ENCODE assay signal across 1 cellular context in genomic region chr2:177348735-177349693, GRCh38.
TF ChIP-seq lines count a peak whose summit lies in the region.

No MANE protein-coding gene starts in this region.

TF ChIP-seq in HepG2, 621 proteins besides CTCF, POLR2A, EP300 and RAD21 (continued from another document and continues in another):
- TF ChIP-seq ZNF225 (CRISPR knock-in tag; IDR thresholded peaks at IDR 0.05) (no peak), ZNF317 (CRISPR knock-in tag; IDR thresholded peaks at IDR 0.05) (no peak), PBX2 (CRISPR knock-in tag; IDR thresholded peaks at IDR 0.05) (no peak), ZNF740 (CRISPR knock-in tag; IDR thresholded peaks at IDR 0.05) (no peak), ZIK1 (CRISPR knock-in tag; IDR thresholded peaks at IDR 0.05; ENCODE audit: borderline replicate concordance, low read depth) (peak; percentile 33; the same call in 1 of the 2 replicates), ZBTB43 (CRISPR knock-in tag; conservative IDR thresholded peaks at IDR 0.05) (no peak), HIC2 (CRISPR knock-in tag; IDR thresholded peaks at IDR 0.05; ENCODE audit: low read depth) (no peak), SETDB1 (CRISPR knock-in tag; IDR thresholded peaks at IDR 0.05; ENCODE audit: borderline replicate concordance) (no peak), ZBTB44 (CRISPR knock-in tag; IDR thresholded peaks at IDR 0.05) (no peak), BCL6 (CRISPR knock-in tag; IDR thresholded peaks at IDR 0.05) (peak; percentile 20; the same call in 1 of the 2 replicates), TRAFD1 (CRISPR knock-in tag; IDR thresholded peaks at IDR 0.05; ENCODE audit: borderline replicate concordance) (no peak), E2F2 (CRISPR knock-in tag; IDR thresholded peaks at IDR 0.05; ENCODE audit: borderline replicate concordance) (no peak), ZNF275 (CRISPR knock-in tag; IDR thresholded peaks at IDR 0.05; ENCODE audit: borderline replicate concordance) (0 out of 2 replicates have a peak, but pooled peaks have one; percentile 35), E2F1 (CRISPR knock-in tag; IDR thresholded peaks at IDR 0.05) (no peak), ZGPAT (CRISPR knock-in tag; IDR thresholded peaks at IDR 0.05) (no peak), ZNF234 (CRISPR knock-in tag; conservative IDR thresholded peaks at IDR 0.05) (no peak), NCOA2 (CRISPR knock-in tag; IDR thresholded peaks at IDR 0.05) (no peak), NR1H2 (CRISPR knock-in tag; IDR thresholded peaks at IDR 0.05; ENCODE audit: borderline replicate concordance, low read depth) (no peak), FOXP1 (IDR thresholded peaks at IDR 0.05) (no peak), FOXP1 (CRISPR knock-in tag; IDR thresholded peaks at IDR 0.05) (no peak), RORA (CRISPR knock-in tag; IDR thresholded peaks at IDR 0.05) (no peak), DMTF1 (CRISPR knock-in tag; IDR thresholded peaks at IDR 0.05) (no peak), ZNF282 (IDR thresholded peaks at IDR 0.05; ENCODE audit: partially characterized antibody) (no peak), ZNF468 (CRISPR knock-in tag; IDR thresholded peaks at IDR 0.05) (no peak), ZNF770 (CRISPR knock-in tag; IDR thresholded peaks at IDR 0.05) (no peak), JUN (CRISPR knock-in tag; IDR thresholded peaks at IDR 0.05) (no peak), ZNF550 (CRISPR knock-in tag; IDR thresholded peaks at IDR 0.05; ENCODE audit: borderline replicate concordance) (no peak), DPF2 (CRISPR knock-in tag; IDR thresholded peaks at IDR 0.05; ENCODE audit: borderline replicate concordance, low read depth) (no peak), ZBTB1 (CRISPR knock-in tag; IDR thresholded peaks at IDR 0.05; ENCODE audit: borderline replicate concordance) (no peak), ATAD3A (CRISPR knock-in tag; IDR thresholded peaks at IDR 0.05) (no peak), ZNF609 (CRISPR knock-in tag; IDR thresholded peaks at IDR 0.05; ENCODE audit: borderline replicate concordance) (no peak), SRSF1 (optimal IDR thresholded peaks at IDR 0.05; ENCODE audit: low read depth, low read length) (no peak), SP2 (CRISPR knock-in tag; IDR thresholded peaks at IDR 0.05) (no peak; the same call in 1 of the 2 replicates)
